Comparison of ENCODE assay signal across 16 cellular contexts in genomic region chr19:38307597-38307996, GRCh38. TPM values are rescaled to one million over a fixed set of nuclear protein-coding genes. Genes with fewer than 3 reads are reported as not detected.
DNase-seq lines count a peak whose midpoint lies in the region; ATAC-seq and TF ChIP-seq lines count a peak whose summit lies in the region.
"Had no signal": no experiment of that assay in that cellular context is flagged by ENCODE, and none has a peak within 500 bp of the region (broad histone marks: within the 10 kb centered on the region; RNA-seq: fewer than 3 reads in every experiment).

No MANE protein-coding gene starts in this region.

- H3K4me2 ChIP-seq in HCT116 (ENCODE audit: low read length) = no peak overlapping the region

- CTCF ChIA-PET in HCT116 (lab: Charles Lee) = no interaction called here

- H3K9me3 ChIP-seq in HCT116 (ENCODE audit: control insufficient read depth in 1 of 2, insufficient read depth in 1 of 2, low read depth in 1 of 2, low read length in 2 of 2) (no peaks in the 10 kb centered on the region), WERI-Rb-1 (ENCODE audit: severe bottlenecking) (no peaks in the 10 kb centered on the region), thyroid gland (no peaks in the 10 kb centered on the region)
- H3K9me3 ChIP-seq: BE2C had no signal

- no peak for TF ChIP-seq CTCF in HCT116 (IDR thresholded peaks at IDR 0.05 in 2 of 3, conservative IDR thresholded peaks at IDR 0.05 in 1 of 3; ENCODE audit: borderline replicate concordance in 1 of 3, insufficient read depth in 1 of 3, low read depth in 2 of 3, low read length in 2 of 3)
- TF ChIP-seq CTCF in WERI-Rb-1 (IDR thresholded peaks at IDR 0.05; ENCODE audit: low read depth, low read length) = 0 out of 2 replicates have a peak, but pooled peaks have one; percentile 11
- TF ChIP-seq CTCF in thyroid gland (IDR thresholded peaks at IDR 0.05) = no peak

- no peak for TF ChIP-seq RAD21 in HCT116 (IDR thresholded peaks at IDR 0.05; ENCODE audit: low read depth)

- DNase-seq in 8988T (peak; percentile 66), HCT116 (ENCODE audit: low read depth, low spot score) (no peak), WERI-Rb-1 (no peak), islet precursor cell (peak; percentile 51), NAMALWA (ENCODE audit: low spot score) (no peak), thyroid gland (no peak)
- DNase-seq: BE2C; CD8-positive, alpha-beta T cell; COR-L47; DND-41; GDM1; GOT3; H9; HFFc6 had no signal

- WGBS in thyroid gland, 2 donors = 86 to 96% methylated on average over 7 to 8 of the region's 8 CpGs

- RAD21 ChIA-PET in HCT116 (lab: Charles Lee; ENCODE audit: low non-redundant PET in 1 of 2, low total read pairs in 2 of 2, uncharacterized antibody in 2 of 2, unreplicated experiment in 2 of 2) = no interaction called here

- POLR2A ChIA-PET in HCT116 (lab: Charles Lee) = no interaction called here

- H3K4me1 ChIP-seq in HCT116 (ENCODE audit: control insufficient read depth in 1 of 2, insufficient read depth in 2 of 2, low read length in 2 of 2) (peaks cover 17 to 26% of the 10 kb centered on the region in 2 experiments), thyroid gland (peaks cover 13% of the 10 kb centered on the region in 2 donors)
- H3K4me1 ChIP-seq: BE2C had no signal

- 0 out of 2 replicates have a peak overlapping the region, but pooled peaks have one; percentile 8 for H3K9ac ChIP-seq in HCT116 (ENCODE audit: low read length)

- H3K4me3 ChIP-seq in HCT116 (replicated peaks in 1 of 2; ENCODE audit: low read depth in 1 of 2, low read length in 2 of 2) (no peak overlapping the region), WERI-Rb-1 (ENCODE audit: low read depth, low read length) (no peak overlapping the region), thyroid gland (replicated peaks in 1 of 3) (no peak overlapping the region)

- intact Hi-C loops in HCT116 (cut with micrococcal nuclease) (no loop called here), thyroid gland (cut with DNase I) (no loop called here)

- H4K20me1 ChIP-seq in HCT116 (ENCODE audit: insufficient read depth) = no peaks in the 10 kb centered on the region

- ATAC-seq in HCT116 (no peak), GM18870 (IDR thresholded peaks at IDR 0.05; ENCODE audit: unreplicated experiment) (no peak)
- ATAC-seq: CD8-positive, alpha-beta T cell had no signal

- TF ChIP-seq POLR2A in HCT116 (IDR thresholded peaks at IDR 0.05; ENCODE audit: borderline replicate concordance, extremely low read depth, insufficient read depth, insufficient read length) = no peak
- no peak for TF ChIP-seq POLR2A in thyroid gland (IDR thresholded peaks at IDR 0.05)

- no peak overlapping the region; the same call in 1 of the 2 replicates for H3K27ac ChIP-seq in HCT116 (ENCODE audit: low read depth, low read length)
- no peak overlapping the region for H3K27ac ChIP-seq in WERI-Rb-1
- no peak overlapping the region for H3K27ac ChIP-seq in thyroid gland
- H3K27ac ChIP-seq: C4-2B had no signal

- peaks cover 22% of the 10 kb centered on the region for H3K79me2 ChIP-seq in HCT116 (ENCODE audit: insufficient read depth, low read length)

- H3K36me3 ChIP-seq in HCT116 (ENCODE audit: control insufficient read depth in 1 of 2, insufficient read depth in 2 of 2, low read length in 2 of 2) = peaks cover 10% of the 10 kb centered on the region in 2 experiments; a peak in 3 of 4 replicates
- H3K36me3 ChIP-seq in WERI-Rb-1 = peaks cover 16% of the 10 kb centered on the region
- H3K36me3 ChIP-seq in thyroid gland = no peaks in the 10 kb centered on the region
- H3K36me3 ChIP-seq: BE2C had no signal

- H3K27me3 ChIP-seq in HCT116 (ENCODE audit: insufficient read depth, low read length) (no peaks in the 10 kb centered on the region), WERI-Rb-1 (ENCODE audit: insufficient read depth, low read depth, severe bottlenecking) (no peaks in the 10 kb centered on the region), thyroid gland (no peaks in the 10 kb centered on the region)
- H3K27me3 ChIP-seq: BE2C had no signal

- no peak overlapping the region for H2AFZ ChIP-seq in HCT116 (ENCODE audit: low read depth, low read length, poor library complexity, severe bottlenecking)

- no TSS peak for BruUV-seq in HCT116 (replicated peaks; lab: Mats Ljungman, UMichigan)

- no peaks in the 10 kb centered on the region for H3K9me2 ChIP-seq in HCT116 (ENCODE audit: insufficient read depth)

TF ChIP-seq in HCT116, 20 proteins besides CTCF, POLR2A, EP300 and RAD21:
- no peak for TF ChIP-seq ATF3 (IDR thresholded peaks at IDR 0.05)
- no peak for TF ChIP-seq FOSL1 (IDR thresholded peaks at IDR 0.05; ENCODE audit: low read depth)
- no peak for TF ChIP-seq SRF (IDR thresholded peaks at IDR 0.05; ENCODE audit: low read depth)
- TF ChIP-seq REST (IDR thresholded peaks at IDR 0.05; ENCODE audit: low read depth) = no peak
- TF ChIP-seq ELF1 (IDR thresholded peaks at IDR 0.05; ENCODE audit: borderline replicate concordance, low read depth) = no peak
- TF ChIP-seq TCF7L2 (IDR thresholded peaks at IDR 0.05; ENCODE audit: borderline replicate concordance, extremely low read depth, insufficient read depth, insufficient read length) = no peak
- no peak for TF ChIP-seq EGR1 (IDR thresholded peaks at IDR 0.05; ENCODE audit: low read depth)

RNA-seq across cellular contexts. Expression of gene C19orf33, which starts 3.5 kb away (rescaled TPM):
- total RNA-seq in HCT116 (2021; ENCODE audit: unreplicated experiment) (135 TPM), thyroid gland (10 to 100 TPM in 3 of 4 donors, not detected in 1; 16.2 to 26.3 (median 17.2) TPM)
- polyA plus RNA-seq in HCT116 (2012) = 383 and 389 TPM in 2 replicates
- total RNA-seq: CD8-positive, alpha-beta T cell; H9; HFFc6 had no signal

RNA-seq across cellular contexts. Expression of gene YIF1B, which starts 8.2 kb away (rescaled TPM):
- total RNA-seq in HCT116 (2021; ENCODE audit: unreplicated experiment) (67.5 TPM), thyroid gland (10 to 100 TPM; 12.9 to 30.9 (median 21.0) TPM)
- 109 and 112 TPM in 2 replicates for polyA plus RNA-seq in HCT116 (2012)

RNA-seq across cellular contexts. Expression of gene KCNK6, which starts 12.0 kb away (rescaled TPM):
- total RNA-seq in HCT116 (2021; ENCODE audit: unreplicated experiment) (11.0 TPM), thyroid gland (1 to 10 TPM in 2 of 4 donors, under 1 TPM in 2; 0.67 to 4.4 (median 1.2) TPM)
- polyA plus RNA-seq in HCT116 (2012) = 11.4 and 12.1 TPM in 2 replicates

RNA-seq across cellular contexts. Expression of gene CATSPERG, which starts 28.0 kb away (rescaled TPM):
- total RNA-seq in HCT116 (2021; ENCODE audit: unreplicated experiment) (3.5 TPM), thyroid gland (10 to 100 TPM in 3 of 4 donors, 1 to 10 TPM in 1; 6.4 to 27.7 (median 13.3) TPM)
- polyA plus RNA-seq in HCT116 (2012) = 1.5 and 2.5 TPM in 2 replicates

RNA-seq across cellular contexts. Expression of gene SPINT2, which starts 43.2 kb away (rescaled TPM):
- 500 TPM for total RNA-seq in HCT116 (2021; ENCODE audit: unreplicated experiment)
- 492 and 532 TPM in 2 replicates for polyA plus RNA-seq in HCT116 (2012)
- 1,000 to 10,000 TPM in 1 of 4 donors, 100 to 1,000 TPM in 3; 424 to 1,529 (median 712) TPM for total RNA-seq in thyroid gland

Comparison
In these comparisons a context has a peak if more than half of its experiments do, and no peak if none do; other contexts are left out.
1. DNase-seq: peak in 8988T (single experiment) and islet precursor cell (single experiment); none in HCT116 (single experiment), WERI-Rb-1 (single experiment), NAMALWA (single experiment) and thyroid gland (0 of 2).